In the genomic region with DNA sequence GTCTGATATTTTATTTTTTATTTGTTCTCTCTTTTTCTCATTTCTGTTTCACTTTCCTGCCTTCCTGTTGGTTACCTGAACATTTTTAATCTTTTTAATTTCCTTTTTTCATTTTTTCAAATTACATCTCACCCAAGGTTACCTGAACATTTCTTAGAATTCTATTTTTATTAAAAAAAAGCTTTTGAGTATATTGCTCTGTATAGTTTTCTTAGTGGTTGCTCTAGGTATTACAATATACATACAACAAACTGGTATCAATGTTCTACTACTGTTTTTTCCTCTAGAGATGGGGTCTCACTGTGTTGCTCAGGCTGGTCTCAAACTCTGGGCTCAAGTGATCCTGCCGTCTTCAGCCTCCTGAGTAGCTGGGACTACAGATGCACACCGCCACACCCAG, we compare ENCODE assay signal across 18 cellular contexts.
DNase-seq lines count a peak whose midpoint lies in the region; ATAC-seq and TF ChIP-seq lines count a peak whose summit lies in the region.
"Had no signal": no experiment of that assay in that cellular context is flagged by ENCODE, and none has a peak within 500 bp of the region (broad histone marks: within the 10 kb centered on the region; RNA-seq: fewer than 3 reads in every experiment).

No MANE protein-coding gene starts in this region.

- ATAC-seq in PC-3 (no peak; the same call in 1 of the 2 replicates), GM18519 (IDR thresholded peaks at IDR 0.05; ENCODE audit: low FRiP score, unreplicated experiment) (no peak)
- ATAC-seq: GM23338, Panc1 had no signal

- H3F3A ChIP-seq in PC-3 (ENCODE audit: low read length, unreplicated experiment): no peaks in the 10 kb centered on the region

- TF ChIP-seq CTCF in PC-3 (conservative IDR thresholded peaks at IDR 0.05; ENCODE audit: low read depth, low read length) (peak; percentile 25; the same call in 1 of the 2 replicates), cardiac fibroblast (IDR thresholded peaks at IDR 0.05; ENCODE audit: low read depth, low read length) (peak; percentile 3), neural crest cell (conservative IDR thresholded peaks at IDR 0.05) (peak; percentile 54), left ventricle myocardium inferior (IDR thresholded peaks at IDR 0.05; ENCODE audit: borderline replicate concordance) (no peak)

- CTCF ChIA-PET in PC-3 (lab: Charles Lee): interaction anchor here (0.7 to 1.0 kb wide), 2 partner anchors 218 to 270 kb away, joined by 3 read pairs; no protein-coding TSS in a partner anchor

- H3K9me3 Mint-ChIP-seq in neural crest cell: no peaks in the 10 kb centered on the region
- H3K9me3 Mint-ChIP-seq: GM23338 had no signal

- H3K4me3 Mint-ChIP-seq in neural crest cell: no peak overlapping the region
- H3K4me3 Mint-ChIP-seq: CD8-positive, alpha-beta memory T cell; GM23338 had no signal

- no peak overlapping the region for H3K4me2 ChIP-seq in PC-3 (ENCODE audit: low read length)
- H3K4me2 ChIP-seq: BLaER1, GM23338, KMS-11 had no signal

- H3K4me1 ChIP-seq in PC-3 (ENCODE audit: insufficient read depth, low read length): no peaks in the 10 kb centered on the region
- H3K4me1 ChIP-seq in left ventricle myocardium inferior: peaks cover 38% of the 10 kb centered on the region

- no TSS peak for BruUV-seq in PC-3 (replicated peaks; lab: Mats Ljungman, UMichigan)

- H3K36me3 Mint-ChIP-seq in neural crest cell (ENCODE audit: low read depth): peaks cover 16% of the 10 kb centered on the region

- H4K20me1 ChIP-seq in PC-3 (ENCODE audit: low read length): no peaks in the 10 kb centered on the region
- H4K20me1 ChIP-seq: BLaER1 had no signal

- no peak overlapping the region for H3K4me3 ChIP-seq in PC-3 (ENCODE audit: low read length)
- H3K4me3 ChIP-seq in cardiac fibroblast (replicated peaks in 1 of 2; ENCODE audit: low read depth in 2 of 2, low read length in 2 of 2): no peak overlapping the region
- no peak overlapping the region for H3K4me3 ChIP-seq in left ventricle myocardium inferior
- H3K4me3 ChIP-seq: BLaER1, GM23338 had no signal

- POLR2A ChIA-PET in PC-3 (lab: Charles Lee; ENCODE audit: unreplicated experiment): interaction anchor here (0.6 to 0.9 kb wide), 3 partner anchors 24 to 264 kb away, joined by 3 to 6 read pairs (median 4); no protein-coding TSS in a partner anchor

- no peaks in the 10 kb centered on the region for H3K9me2 ChIP-seq in PC-3 (replicated peaks; ENCODE audit: low read length)

- H2AFZ ChIP-seq in PC-3 (ENCODE audit: low read length): no peak overlapping the region
- H2AFZ ChIP-seq: GM23338 had no signal

- H3K27ac ChIP-seq in PC-3 (ENCODE audit: low read length) (no peak overlapping the region), left ventricle myocardium inferior (replicated peaks) (no peak overlapping the region)
- H3K27ac ChIP-seq: BLaER1, KMS-11 had no signal

- no peak overlapping the region for H3K27ac Mint-ChIP-seq in neural crest cell (ENCODE audit: unreplicated experiment)
- H3K27ac Mint-ChIP-seq: GM23338 had no signal

- no peaks in the 10 kb centered on the region for H3K9me3 ChIP-seq in PC-3 (ENCODE audit: low read length)
- H3K9me3 ChIP-seq in left ventricle myocardium inferior (replicated peaks): no peaks in the 10 kb centered on the region

- no peak overlapping the region for H3K9ac ChIP-seq in PC-3 (ENCODE audit: low read length)
- H3K9ac ChIP-seq: BLaER1, KMS-11 had no signal

- H3K4me1 Mint-ChIP-seq in neural crest cell: peaks cover 20% of the 10 kb centered on the region

- H3K79me2 ChIP-seq in PC-3 (ENCODE audit: low read length): no peaks in the 10 kb centered on the region

- H3K27me3 Mint-ChIP-seq in neural crest cell (ENCODE audit: low read depth): no peaks in the 10 kb centered on the region
- H3K27me3 Mint-ChIP-seq: CD8-positive, alpha-beta memory T cell had no signal

- H3K36me3 ChIP-seq in PC-3 (ENCODE audit: low read depth, low read length) (peaks cover 14% of the 10 kb centered on the region; the same call in 1 of the 2 replicates), left ventricle myocardium inferior (peaks cover 17% of the 10 kb centered on the region)

- DNase-seq in PC-3 (no peak), cardiac fibroblast (ENCODE audit: low read depth in 2 of 2) (no peak), neural crest cell (ENCODE audit: low read depth, low spot score) (no peak), D341Med (ENCODE audit: low spot score) (no peak), left ventricle myocardium inferior (no peak), GM03348 (ENCODE audit: low spot score) (no peak)
- DNase-seq: CD8-positive, alpha-beta memory T cell; MM.1S; NCI-H1105; NCI-H1930; NCI-H2171 treated with DMSO at 0.1 percent for 48 hours; NCI-H774; SHP77 had no signal

- H3K27me3 ChIP-seq in PC-3 (ENCODE audit: low read length) (no peaks in the 10 kb centered on the region), left ventricle myocardium inferior (ENCODE audit: low read depth) (no peaks in the 10 kb centered on the region)
- H3K27me3 ChIP-seq: BLaER1 had no signal

- intact Hi-C loops in PC-3 (cut with micrococcal nuclease): no loop called here
- intact Hi-C loops in left ventricle myocardium inferior (cut with micrococcal nuclease): no loop called here
